Comparison of ENCODE assay signal across 1 cellular context in genomic region chr5:64653776-64654175, GRCh38.
TF ChIP-seq lines count a peak whose summit lies in the region.

No MANE protein-coding gene starts in this region.

TF ChIP-seq in IMR-90, 13 proteins besides CTCF, POLR2A, EP300 and RAD21 (continued from another document):
- TF ChIP-seq RFX5 (IDR thresholded peaks at IDR 0.05; ENCODE audit: low read depth, low read length) (no peak), MAFK (IDR thresholded peaks at IDR 0.05; ENCODE audit: low read depth, low read length) (no peak), USF2 (IDR thresholded peaks at IDR 0.05; ENCODE audit: low read depth, low read length) (no peak), BHLHE40 (IDR thresholded peaks at IDR 0.05; ENCODE audit: low read depth, low read length) (no peak), CEBPB (IDR thresholded peaks at IDR 0.05; ENCODE audit: low read depth, low read length) (no peak), MAZ (IDR thresholded peaks at IDR 0.05; ENCODE audit: borderline replicate concordance, low read depth, low read length) (no peak)
